ENCODE assay signal across 8 cellular contexts in genomic region chr11:42770444-42771065, GRCh38.
A peak's percentile ranks its signal among the peaks of the same experiment; 100 is the strongest.
DNase-seq lines count a peak whose midpoint lies in the region; ATAC-seq and TF ChIP-seq lines count a peak whose summit lies in the region.

No MANE protein-coding gene starts in this region.

- H3K27me3 Mint-ChIP-seq in chondrocyte (ENCODE audit: low read depth) = peaks cover 16% of the 10 kb centered on the region

- H3K27ac ChIP-seq in osteoblast (ENCODE audit: low read depth, low read length) = no peak overlapping the region

- H3K79me2 ChIP-seq in Loucy (ENCODE audit: insufficient read depth, low read length) = no peaks in the 10 kb centered on the region
- H3K79me2 ChIP-seq in osteoblast (ENCODE audit: insufficient read depth, low read length) = no peaks in the 10 kb centered on the region

- H3K4me1 ChIP-seq in Loucy (ENCODE audit: insufficient read depth, low read length, poor library complexity, severe bottlenecking) (no peaks in the 10 kb centered on the region), osteoblast (ENCODE audit: insufficient read depth, low read length) (no peaks in the 10 kb centered on the region)

- peak; percentile 66 for ATAC-seq in GM19452 (IDR thresholded peaks at IDR 0.05; ENCODE audit: unreplicated experiment)
- no peak for ATAC-seq in sciatic nerve

- no peaks in the 10 kb centered on the region for H3K27me3 ChIP-seq in Loucy (ENCODE audit: insufficient read depth, low read length, poor library complexity, severe bottlenecking)
- H3K27me3 ChIP-seq in osteoblast (ENCODE audit: insufficient read depth, low read length) = no peaks in the 10 kb centered on the region

- no peak overlapping the region for H3K27ac Mint-ChIP-seq in chondrocyte (ENCODE audit: unreplicated experiment)

- H3K9me3 Mint-ChIP-seq in chondrocyte (ENCODE audit: low read depth) = no peaks in the 10 kb centered on the region

- H3K9ac ChIP-seq in Loucy (ENCODE audit: low read depth, low read length, poor library complexity, severe bottlenecking) = no peak overlapping the region

- H3K9me3 ChIP-seq in Loucy (ENCODE audit: insufficient read depth, low read depth, low read length) (no peaks in the 10 kb centered on the region), osteoblast (ENCODE audit: low read depth, low read length) (no peaks in the 10 kb centered on the region)

- H4K20me1 ChIP-seq in Loucy (ENCODE audit: insufficient read depth, low read length, poor library complexity, severe bottlenecking) (no peaks in the 10 kb centered on the region), osteoblast (ENCODE audit: insufficient read depth, low read length) (no peaks in the 10 kb centered on the region)

- intact Hi-C loops in sciatic nerve (cut with DNase I) = no loop called here

- H3K4me3 ChIP-seq in Loucy (ENCODE audit: low read length, poor library complexity, severe bottlenecking) (no peak overlapping the region), osteoblast (ENCODE audit: insufficient read depth, low read length) (no peak overlapping the region)

- H3K4me1 Mint-ChIP-seq in chondrocyte (ENCODE audit: low read depth) = no peaks in the 10 kb centered on the region

- TF ChIP-seq CTCF in Loucy (conservative IDR thresholded peaks at IDR 0.05; ENCODE audit: low read length) = peak; percentile 72
- TF ChIP-seq CTCF in chondrocyte (IDR thresholded peaks at IDR 0.05) = peak; percentile 81
- peak; percentile 19 for TF ChIP-seq CTCF in osteoblast (IDR thresholded peaks at IDR 0.05; ENCODE audit: extremely low read depth, low read depth, low read length)

- H3K36me3 Mint-ChIP-seq in chondrocyte (ENCODE audit: low read depth) = no peaks in the 10 kb centered on the region

- no peaks in the 10 kb centered on the region for H3K9me2 ChIP-seq in Loucy (replicated peaks; ENCODE audit: low read depth, low read length)

- no peak overlapping the region for H3K4me3 Mint-ChIP-seq in chondrocyte (ENCODE audit: unreplicated experiment)

- H2AFZ ChIP-seq in Loucy (ENCODE audit: low read length) (no peak overlapping the region), osteoblast (ENCODE audit: low read length) (no peak overlapping the region)

- no peaks in the 10 kb centered on the region for H3F3A ChIP-seq in Loucy (ENCODE audit: low read depth)

- DNase-seq in ELR (ENCODE audit: low read depth) (peak; percentile 5), chondrocyte (ENCODE audit: low spot score) (no peak), osteoblast (ENCODE audit: insufficient read length, low spot score, missing footprints) (no peak), NCI-H774 (lab: John Stamatoyannopoulos, UW) (no peak), sciatic nerve (ENCODE audit: low spot score) (no peak)
- no peak for DNase-seq in activated T-cell treated with anti-CD3 and anti-CD28 coated beads, Interleukin-2, amount 50 U/mL, for 48 hours

- H3K36me3 ChIP-seq in Loucy (ENCODE audit: insufficient read depth, low read length) (no peaks in the 10 kb centered on the region), osteoblast (ENCODE audit: insufficient read depth, low read length) (no peaks in the 10 kb centered on the region)

- H3K4me2 ChIP-seq in Loucy (ENCODE audit: low read depth, low read length, poor library complexity, severe bottlenecking) = no peak overlapping the region
- H3K4me2 ChIP-seq in osteoblast (ENCODE audit: insufficient read depth, low read length) = no peak overlapping the region

Comparison
In these comparisons a context has a peak if more than half of its experiments do, and no peak if none do; other contexts are left out.
1. CTCF ChIP-seq: peak in every context shown above with its lines; median percentile 81 in chondrocyte; 72 in Loucy; 19 in osteoblast.